In the genomic region with DNA sequence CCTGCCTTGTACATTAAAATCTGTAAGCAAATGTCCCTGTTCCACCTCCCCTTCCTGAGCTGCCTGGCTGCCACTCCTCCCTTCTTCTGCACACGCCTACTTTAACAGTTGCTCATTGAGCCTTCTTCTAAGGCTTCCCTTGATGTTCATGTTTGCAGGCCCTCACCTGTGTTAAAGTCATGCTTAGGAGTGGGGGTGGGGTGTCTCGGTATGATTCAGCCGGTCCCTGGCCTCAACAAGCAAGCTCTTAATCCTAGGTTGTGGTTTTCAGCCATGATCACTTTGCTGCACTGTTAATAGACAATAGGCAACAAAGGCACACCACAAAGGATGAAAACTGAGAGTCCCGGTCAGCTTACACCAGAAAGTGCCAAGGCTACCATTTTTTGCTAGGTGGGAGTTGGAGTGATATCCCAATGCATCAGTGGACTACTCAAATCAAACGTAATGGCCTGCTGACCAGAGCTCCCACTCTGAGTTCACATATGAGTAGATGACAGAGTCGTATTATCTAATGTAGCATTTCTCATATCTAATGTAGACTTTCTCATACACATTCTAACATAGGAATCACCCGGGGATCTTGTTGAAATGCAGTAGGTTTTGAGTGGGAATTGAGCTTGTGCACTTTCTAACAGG, we compare ENCODE assay signal across 10 cellular contexts. TPM values are rescaled to one million over a fixed set of nuclear protein-coding genes. Genes with fewer than 3 reads are reported as not detected.
DNase-seq lines count a peak whose midpoint lies in the region; ATAC-seq and TF ChIP-seq lines count a peak whose summit lies in the region.
"Had no signal": no experiment of that assay in that cellular context is flagged by ENCODE, and none has a peak within 500 bp of the region (broad histone marks: within the 10 kb centered on the region; RNA-seq: fewer than 3 reads in every experiment).

No MANE protein-coding gene starts in this region.

- no peaks in the 10 kb centered on the region for H3K27me3 ChIP-seq in hepatocyte
- no peaks in the 10 kb centered on the region for H3K27me3 ChIP-seq in WERI-Rb-1 (ENCODE audit: insufficient read depth, low read depth, severe bottlenecking)

- peaks cover 60% of the 10 kb centered on the region for H3K79me2 ChIP-seq in hepatocyte

- peaks cover 6% of the 10 kb centered on the region for H3K36me3 Mint-ChIP-seq in T-helper 1 cell treated with Interleukin-12 subunit alpha and Interleukin-12 subunit beta and Interleukin-4 antibody, amounts not matched to agents 30 μg/mL and 1 μg/mL, for 36 hours (ENCODE audit: low read depth)

- DNase-seq in hepatocyte (ENCODE audit: low spot score) (peak; percentile 58), OCI-M2 (lab: John Stamatoyannopoulos, UW; ENCODE audit: unreplicated experiment) (no peak), WERI-Rb-1 (no peak), nucleus accumbens (lab: John Stamatoyannopoulos, UW) (no peak), DMS 273 treated with DMSO at 0.1 percent for 48 hours (lab: John Stamatoyannopoulos, UW) (no peak)
- DNase-seq: activated gamma-delta T cell treated with Interleukin-2 at 50 U/mL for 16 hours had no signal

- H3K36me3 ChIP-seq in hepatocyte (replicated peaks; ENCODE audit: insufficient read depth, low read depth) (no peaks in the 10 kb centered on the region), WERI-Rb-1 (no peaks in the 10 kb centered on the region)

- no peak overlapping the region for H3K4me2 ChIP-seq in hepatocyte

- H3K4me1 ChIP-seq in hepatocyte (ENCODE audit: insufficient read depth) = peaks cover 29% of the 10 kb centered on the region

- TF ChIP-seq CTCF in hepatocyte (IDR thresholded peaks at IDR 0.05; ENCODE audit: poor library complexity) = no peak
- no peak for TF ChIP-seq CTCF in WERI-Rb-1 (IDR thresholded peaks at IDR 0.05; ENCODE audit: low read depth, low read length)

- no peaks in the 10 kb centered on the region for H4K20me1 ChIP-seq in hepatocyte (ENCODE audit: insufficient read depth, poor library complexity, severe bottlenecking)

- H3K27ac ChIP-seq in hepatocyte (peak overlapping the region; percentile 96), WERI-Rb-1 (no peak overlapping the region)

- ATAC-seq in GM18867 (IDR thresholded peaks at IDR 0.05; ENCODE audit: unreplicated experiment) = peak; percentile 62
- ATAC-seq in HG02852 (IDR thresholded peaks at IDR 0.05; ENCODE audit: unreplicated experiment) = peak; percentile 89

- H3K27me3 Mint-ChIP-seq in T-helper 1 cell treated with Interleukin-12 subunit alpha and Interleukin-12 subunit beta and Interleukin-4 antibody, amounts not matched to agents 30 μg/mL and 1 μg/mL, for 36 hours (ENCODE audit: low read depth) = no peaks in the 10 kb centered on the region
- H3K27me3 Mint-ChIP-seq: IgD-negative memory B cell had no signal

- peaks cover 74% of the 10 kb centered on the region for H3K4me1 Mint-ChIP-seq in T-helper 1 cell treated with Interleukin-12 subunit alpha and Interleukin-12 subunit beta and Interleukin-4 antibody, amounts not matched to agents 30 μg/mL and 1 μg/mL, for 36 hours (ENCODE audit: low read depth)

- WGBS in hepatocyte (ENCODE audit: low lambda C conversion rate, missing lambda C conversion rate) = 77% methylated on average over 7 of the region's 7 CpGs

- H3K9me3 Mint-ChIP-seq in T-helper 1 cell treated with Interleukin-12 subunit alpha and Interleukin-12 subunit beta and Interleukin-4 antibody, amounts not matched to agents 30 μg/mL and 1 μg/mL, for 36 hours = no peaks in the 10 kb centered on the region
- H3K9me3 Mint-ChIP-seq: IgD-negative memory B cell had no signal

- H3K9me2 ChIP-seq in hepatocyte (replicated peaks; ENCODE audit: insufficient read depth) = no peaks in the 10 kb centered on the region

- H3K9me3 ChIP-seq in hepatocyte (ENCODE audit: low read depth) (no peaks in the 10 kb centered on the region), WERI-Rb-1 (ENCODE audit: severe bottlenecking) (no peaks in the 10 kb centered on the region)

- H3K4me3 ChIP-seq in hepatocyte (no peak overlapping the region), WERI-Rb-1 (ENCODE audit: low read depth, low read length) (no peak overlapping the region)

- no peak overlapping the region for H2AFZ ChIP-seq in hepatocyte

- H3K4me3 Mint-ChIP-seq in T-helper 1 cell treated with Interleukin-12 subunit alpha and Interleukin-12 subunit beta and Interleukin-4 antibody, amounts not matched to agents 30 μg/mL and 1 μg/mL, for 36 hours = peak overlapping the region; percentile 11
- H3K4me3 Mint-ChIP-seq: IgD-negative memory B cell had no signal

- peak overlapping the region; percentile 70 for H3K27ac Mint-ChIP-seq in T-helper 1 cell treated with Interleukin-12 subunit alpha and Interleukin-12 subunit beta and Interleukin-4 antibody, amounts not matched to agents 30 μg/mL and 1 μg/mL, for 36 hours

RNA-seq across cellular contexts. Expression of a gene that starts 38.2 kb away (rescaled TPM):
- total RNA-seq in hepatocyte = 117 TPM in 2 replicates
- polyA plus RNA-seq in hepatocyte = 141 and 142 TPM in 2 replicates
